Comparison of ENCODE assay signal across 1 cellular context in the genomic region with DNA sequence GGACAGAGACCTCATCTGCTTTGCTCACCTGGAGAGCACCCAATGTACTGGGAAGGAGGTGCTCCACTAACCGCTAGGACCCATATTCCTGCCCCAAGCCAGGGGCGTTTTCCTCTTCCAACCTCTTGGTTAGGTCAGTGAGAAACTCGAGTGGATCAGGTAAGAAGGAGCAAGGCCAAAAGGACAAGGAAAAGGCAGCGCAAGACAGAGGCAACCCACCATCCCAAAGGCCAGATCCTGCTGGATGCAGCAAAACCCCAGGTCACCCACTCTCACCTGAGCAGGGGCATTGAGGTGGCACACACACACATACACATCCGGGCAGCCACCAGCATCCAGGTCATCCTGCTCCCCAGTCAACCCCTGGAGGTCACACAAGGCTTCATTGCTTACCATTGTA.
TF ChIP-seq lines count a peak whose summit lies in the region.

No MANE protein-coding gene starts in this region.

TF ChIP-seq in HepG2, 621 proteins besides CTCF, POLR2A, EP300 and RAD21 (continued from another document):
- TF ChIP-seq HOMEZ (CRISPR knock-in tag; IDR thresholded peaks at IDR 0.05; ENCODE audit: low read depth) (no peak), MXI1 (IDR thresholded peaks at IDR 0.05; ENCODE audit: borderline replicate concordance, low read depth, low read length) (no peak), LCORL (IDR thresholded peaks at IDR 0.05) (no peak), LCORL (CRISPR knock-in tag; IDR thresholded peaks at IDR 0.05) (no peak), PITX1 (CRISPR knock-in tag; IDR thresholded peaks at IDR 0.05) (no peak), MED8 (CRISPR knock-in tag; IDR thresholded peaks at IDR 0.05; ENCODE audit: insufficient replicate concordance) (no peak), ZBTB38 (CRISPR knock-in tag; IDR thresholded peaks at IDR 0.05) (no peak), CBX1 (IDR thresholded peaks at IDR 0.05; ENCODE audit: low read depth) (no peak), ZNF552 (CRISPR knock-in tag; IDR thresholded peaks at IDR 0.05; ENCODE audit: borderline replicate concordance) (no peak), ZNF766 (CRISPR knock-in tag; IDR thresholded peaks at IDR 0.05; ENCODE audit: borderline replicate concordance) (no peak)
- TF ChIP-seq, protein P1, sequence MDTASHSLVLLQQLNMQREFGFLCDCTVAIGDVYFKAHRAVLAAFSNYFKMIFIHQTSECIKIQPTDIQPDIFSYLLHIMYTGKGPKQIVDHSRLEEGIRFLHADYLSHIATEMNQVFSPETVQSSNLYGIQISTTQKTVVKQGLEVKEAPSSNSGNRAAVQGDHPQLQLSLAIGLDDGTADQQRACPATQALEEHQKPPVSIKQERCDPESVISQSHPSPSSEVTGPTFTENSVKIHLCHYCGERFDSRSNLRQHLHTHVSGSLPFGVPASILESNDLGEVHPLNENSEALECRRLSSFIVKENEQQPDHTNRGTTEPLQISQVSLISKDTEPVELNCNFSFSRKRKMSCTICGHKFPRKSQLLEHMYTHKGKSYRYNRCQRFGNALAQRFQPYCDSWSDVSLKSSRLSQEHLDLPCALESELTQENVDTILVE (CRISPR knock-in tag; IDR thresholded peaks at IDR 0.05) = no peak
- TF ChIP-seq, protein P2, sequence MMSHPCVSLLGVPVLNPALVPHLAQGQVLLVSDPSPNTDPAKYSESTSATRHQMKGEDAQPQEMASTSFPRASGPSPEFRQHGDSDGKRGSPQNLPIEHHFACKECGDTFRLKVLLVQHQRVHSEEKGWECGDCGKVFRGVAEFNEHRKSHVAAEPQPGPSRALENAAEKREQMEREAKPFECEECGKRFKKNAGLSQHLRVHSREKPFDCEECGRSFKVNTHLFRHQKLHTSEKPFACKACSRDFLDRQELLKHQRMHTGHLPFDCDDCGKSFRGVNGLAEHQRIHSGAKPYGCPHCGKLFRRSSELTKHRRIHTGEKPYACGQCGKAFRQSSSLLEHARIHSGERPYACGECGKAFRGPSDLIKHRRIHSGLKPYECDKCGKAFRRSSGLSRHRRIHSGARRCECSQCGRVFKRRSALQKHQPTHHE (CRISPR knock-in tag; IDR thresholded peaks at IDR 0.05; ENCODE audit: borderline replicate concordance) = no peak
